Comparison of ENCODE assay signal across 20 cellular contexts in the genomic region with DNA sequence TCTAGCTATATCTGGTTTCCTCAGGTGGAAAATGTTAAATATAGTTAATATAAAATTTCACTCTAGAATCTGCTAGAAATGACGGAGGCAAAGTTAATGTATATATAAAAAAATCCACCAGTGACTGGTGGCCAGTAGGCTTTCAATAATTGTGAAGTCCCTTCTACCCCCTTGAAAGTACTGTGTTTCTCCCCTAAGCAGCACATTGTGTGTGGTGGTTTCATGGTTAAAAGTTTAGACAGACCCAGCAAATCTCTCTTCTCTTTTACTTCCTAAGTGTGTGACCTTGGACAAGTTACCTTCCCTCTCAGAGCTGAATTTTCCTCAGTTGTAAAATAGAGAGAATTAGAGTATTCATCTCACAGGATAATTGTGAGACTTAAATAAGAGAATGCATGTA. TPM values are rescaled to one million over a fixed set of nuclear protein-coding genes. Genes with fewer than 3 reads are reported as not detected.
DNase-seq lines count a peak whose midpoint lies in the region; ATAC-seq, FAIRE-seq and TF ChIP-seq lines count a peak whose summit lies in the region.
"Had no signal": no experiment of that assay in that cellular context is flagged by ENCODE, and none has a peak within 500 bp of the region (broad histone marks: within the 10 kb centered on the region; RNA-seq: fewer than 3 reads in every experiment).

No MANE protein-coding gene starts in this region.

- H3K4me3 ChIP-seq in right atrium auricular region, result no peak overlapping the region
- peak overlapping the region; percentile 5 for H3K4me3 ChIP-seq in hepatocyte

- H4K20me1 ChIP-seq in hepatocyte (ENCODE audit: insufficient read depth, poor library complexity, severe bottlenecking), result no peaks in the 10 kb centered on the region

- no peak for FAIRE-seq in GM12892 (lab: Jason Lieb, UNC)
- FAIRE-seq: bronchial epithelial cell, endometrium had no signal

- H3K9me3 ChIP-seq in right atrium auricular region (no peaks in the 10 kb centered on the region), hepatocyte (ENCODE audit: low read depth) (no peaks in the 10 kb centered on the region)

- H3K9me3 Mint-ChIP-seq in WTC11, result no peaks in the 10 kb centered on the region
- no peaks in the 10 kb centered on the region for H3K9me3 Mint-ChIP-seq in stimulated activated memory B cell treated with anti-CD40 and anti-IgM and Interleukin-4, amounts not matched to agents 10 μg/mL and 1 μg/mL and 100 μg/mL, for 72 hours
- H3K9me3 Mint-ChIP-seq: CD4-positive, alpha-beta memory T cell had no signal

- no peak for TF ChIP-seq POLR2A in GM12892 (IDR thresholded peaks at IDR 0.05; ENCODE audit: low read depth, low read length)

- peak overlapping the region; percentile 72 for H3K4me2 ChIP-seq in hepatocyte

- no peaks in the 10 kb centered on the region for H3K4me1 ChIP-seq in right atrium auricular region
- H3K4me1 ChIP-seq in hepatocyte (ENCODE audit: insufficient read depth), result no peaks in the 10 kb centered on the region

- H3K79me2 ChIP-seq in hepatocyte, result peaks cover 37% of the 10 kb centered on the region

- peaks cover 4% of the 10 kb centered on the region for H3K36me3 Mint-ChIP-seq in WTC11
- H3K36me3 Mint-ChIP-seq in stimulated activated memory B cell treated with anti-CD40 and anti-IgM and Interleukin-4, amounts not matched to agents 10 μg/mL and 1 μg/mL and 100 μg/mL, for 72 hours, result no peaks in the 10 kb centered on the region
- H3K36me3 Mint-ChIP-seq: CD4-positive, alpha-beta memory T cell; naive thymus-derived CD4-positive, alpha-beta T cell had no signal

- H3K9me2 ChIP-seq in hepatocyte (replicated peaks; ENCODE audit: insufficient read depth), result no peaks in the 10 kb centered on the region

- intact Hi-C loops in left cardiac atrium (cut with DNase I), result no loop called here

- H3K4me1 Mint-ChIP-seq in WTC11, result peaks cover 8% of the 10 kb centered on the region
- H3K4me1 Mint-ChIP-seq in stimulated activated memory B cell treated with anti-CD40 and anti-IgM and Interleukin-4, amounts not matched to agents 10 μg/mL and 1 μg/mL and 100 μg/mL, for 72 hours, result no peaks in the 10 kb centered on the region
- H3K4me1 Mint-ChIP-seq: CD4-positive, alpha-beta memory T cell had no signal

- no peak overlapping the region for H3K4me3 Mint-ChIP-seq in WTC11
- no peak overlapping the region for H3K4me3 Mint-ChIP-seq in stimulated activated memory B cell treated with anti-CD40 and anti-IgM and Interleukin-4, amounts not matched to agents 10 μg/mL and 1 μg/mL and 100 μg/mL, for 72 hours
- H3K4me3 Mint-ChIP-seq: activated CD8-positive, alpha-beta T cell treated with anti-CD3 and anti-CD28 coated beads, Interleukin-2, amount 10 ng/mL, durations not matched to agents 7 days and 5 days; CD4-positive, alpha-beta memory T cell; naive thymus-derived CD4-positive, alpha-beta T cell had no signal

- DNase-seq in right atrium auricular region (ENCODE audit: low spot score) (no peak), left cardiac atrium (no peak), hepatocyte (ENCODE audit: low spot score) (no peak), WTC11 (ENCODE audit: low spot score) (no peak), GM12892 (ENCODE audit: insufficient read length) (no peak)
- DNase-seq: activated CD8-positive, alpha-beta T cell treated with anti-CD3 and anti-CD28 coated beads, Interleukin-2, amount 10 ng/mL, durations not matched to agents 7 days and 5 days; activated effector memory CD4-positive, alpha-beta T cell treated with anti-CD3 and anti-CD28 coated beads, Interleukin-2, amount 50 U/mL, for 16 hours; CD4-positive, alpha-beta memory T cell; GDM1; glutamatergic neuron; naive thymus-derived CD4-positive, alpha-beta T cell; NCI-H2029 treated with DMSO at 0.1 percent for 48 hours; NCI-H774 had no signal

- WGBS in hepatocyte (ENCODE audit: low lambda C conversion rate, missing lambda C conversion rate), result 64% methylated on average over 1 of the region's 1 CpG

- no peaks in the 10 kb centered on the region for H3K27me3 ChIP-seq in right atrium auricular region
- H3K27me3 ChIP-seq in hepatocyte, result no peaks in the 10 kb centered on the region

- POLR2A ChIA-PET in WTC11 (lab: Charles Lee), result no interaction called here

- no peak overlapping the region for H3K27ac Mint-ChIP-seq in WTC11
- no peak overlapping the region for H3K27ac Mint-ChIP-seq in stimulated activated memory B cell treated with anti-CD40 and anti-IgM and Interleukin-4, amounts not matched to agents 10 μg/mL and 1 μg/mL and 100 μg/mL, for 72 hours
- H3K27ac Mint-ChIP-seq: activated CD8-positive, alpha-beta T cell treated with anti-CD3 and anti-CD28 coated beads, Interleukin-2, amount 10 ng/mL, durations not matched to agents 7 days and 5 days; CD4-positive, alpha-beta memory T cell; naive thymus-derived CD4-positive, alpha-beta T cell had no signal

- H3K27ac ChIP-seq in right atrium auricular region (peak overlapping the region; percentile 35 to 58), hepatocyte (peak overlapping the region; percentile 93)
- H3K27ac ChIP-seq: 22Rv1 had no signal

- H3K36me3 ChIP-seq in right atrium auricular region (no peaks in the 10 kb centered on the region), hepatocyte (replicated peaks; ENCODE audit: insufficient read depth, low read depth) (no peaks in the 10 kb centered on the region)

- CTCF ChIA-PET in WTC11 (lab: Charles Lee), result no interaction called here

- no peak for TF ChIP-seq CTCF in right atrium auricular region (IDR thresholded peaks at IDR 0.05)
- TF ChIP-seq CTCF in hepatocyte (IDR thresholded peaks at IDR 0.05; ENCODE audit: poor library complexity), result no peak
- TF ChIP-seq CTCF in WTC11 (IDR thresholded peaks at IDR 0.05), result no peak

- no peak for ATAC-seq in left cardiac atrium
- ATAC-seq in HG03342 (IDR thresholded peaks at IDR 0.05; ENCODE audit: unreplicated experiment), result peak; percentile 40
- ATAC-seq in WTC11, result no peak
- no peak for ATAC-seq in stimulated activated memory B cell treated with anti-CD40 and anti-IgM and Interleukin-4, amounts not matched to agents 10 μg/mL and 1 μg/mL and 100 μg/mL, for 72 hours
- no peak for ATAC-seq in GM18511 (IDR thresholded peaks at IDR 0.05; ENCODE audit: unreplicated experiment)
- ATAC-seq: activated CD8-positive, alpha-beta T cell treated with anti-CD3 and anti-CD28 coated beads, Interleukin-2, amount 10 ng/mL, durations not matched to agents 7 days and 5 days; naive thymus-derived CD4-positive, alpha-beta T cell had no signal

- H3K27me3 Mint-ChIP-seq in WTC11 (ENCODE audit: low read depth), result no peaks in the 10 kb centered on the region
- H3K27me3 Mint-ChIP-seq in stimulated activated memory B cell treated with anti-CD40 and anti-IgM and Interleukin-4, amounts not matched to agents 10 μg/mL and 1 μg/mL and 100 μg/mL, for 72 hours, result no peaks in the 10 kb centered on the region
- H3K27me3 Mint-ChIP-seq: CD4-positive, alpha-beta memory T cell; naive thymus-derived CD4-positive, alpha-beta T cell had no signal

- no peak overlapping the region for H2AFZ ChIP-seq in hepatocyte

TF ChIP-seq in WTC11, 78 proteins besides CTCF, POLR2A, EP300 and RAD21:
- TF ChIP-seq ZNF263 (CRISPR knock-in tag; IDR thresholded peaks at IDR 0.05; ENCODE audit: low read depth), result no peak
- TF ChIP-seq RELA (CRISPR knock-in tag; IDR thresholded peaks at IDR 0.05; ENCODE audit: borderline replicate concordance), result no peak
- no peak for TF ChIP-seq GABPB1 (CRISPR knock-in tag; IDR thresholded peaks at IDR 0.05)
- TF ChIP-seq EMX1 (CRISPR knock-in tag; IDR thresholded peaks at IDR 0.05), result no peak
- TF ChIP-seq ZNF281 (CRISPR knock-in tag; IDR thresholded peaks at IDR 0.05), result no peak
- TF ChIP-seq GRHL2 (CRISPR knock-in tag; IDR thresholded peaks at IDR 0.05; ENCODE audit: insufficient replicate concordance, severe bottlenecking), result no peak
- TF ChIP-seq USF1 (CRISPR knock-in tag; IDR thresholded peaks at IDR 0.05), result no peak
- no peak for TF ChIP-seq FOXJ3 (CRISPR knock-in tag; IDR thresholded peaks at IDR 0.05; ENCODE audit: borderline replicate concordance)
- TF ChIP-seq SP1 (CRISPR knock-in tag; conservative IDR thresholded peaks at IDR 0.05), result no peak

RNA-seq across cellular contexts. Expression of gene HEPH, which starts 0.6 kb away (rescaled TPM):
- total RNA-seq in right atrium auricular region (10 to 100 TPM; 45.5 to 61.5 TPM), left cardiac atrium (10 to 100 TPM; 35.0 to 40.7 TPM), hepatocyte (159 and 161 TPM in 2 replicates), WTC11 (2021) (31.7 to 51.0 TPM (median 49.8 TPM) in 3 replicates)
- polyA plus RNA-seq in hepatocyte, result 53.0 and 64.6 TPM in 2 replicates
- 0.49 TPM for polyA plus RNA-seq in GM12892 (2012; ENCODE audit: missing spikeins)
- total RNA-seq: activated CD8-positive, alpha-beta T cell treated with anti-CD3 and anti-CD28 coated beads, Interleukin-2, amount 10 ng/mL, durations not matched to agents 7 days and 5 days; CD4-positive, alpha-beta memory T cell; T-helper 2 cell treated with Interferon-gamma antibody and Interleukin-4, amounts not matched to agents 100 ng/mL and 5 ng/mL, for 36 hours had no signal
- polyA plus RNA-seq: CD4-positive, alpha-beta memory T cell had no signal
